11 cellular contexts compared by ENCODE assay signal in the genomic region with DNA sequence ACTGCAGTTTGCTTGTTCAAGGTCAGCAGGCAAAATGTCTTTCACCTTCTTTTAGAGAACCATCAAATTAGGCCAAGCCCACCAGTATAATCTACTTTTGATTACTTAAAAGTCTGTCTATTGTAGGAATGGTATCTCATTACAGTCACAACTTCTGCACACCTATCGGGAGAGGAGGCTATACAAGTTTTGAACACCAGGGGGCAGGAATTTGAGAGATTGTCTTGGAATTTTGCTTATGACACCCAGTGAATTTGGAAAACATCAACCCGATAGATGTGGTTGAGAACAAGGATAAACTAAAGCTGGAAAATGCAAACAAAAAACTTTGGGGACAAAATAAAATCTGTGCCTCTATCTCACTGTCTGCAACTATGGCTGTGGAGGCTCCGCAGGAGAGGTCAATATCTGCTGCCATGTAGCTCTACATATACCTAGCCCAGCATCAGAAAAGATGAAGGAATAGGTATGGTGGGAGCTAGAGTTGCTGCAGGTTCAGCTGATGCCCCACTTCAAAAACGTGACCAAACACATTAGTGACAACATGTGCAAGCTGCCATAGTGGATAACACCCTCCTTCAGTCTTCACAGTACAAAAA.
DNase-seq lines count a peak whose midpoint lies in the region; FAIRE-seq and TF ChIP-seq lines count a peak whose summit lies in the region.
"Had no signal": no experiment of that assay in that cellular context is flagged by ENCODE, and none has a peak within 500 bp of the region (broad histone marks: within the 10 kb centered on the region; RNA-seq: fewer than 3 reads in every experiment).

No MANE protein-coding gene starts in this region.

- H3K4me3 ChIP-seq in H1 (ENCODE audit: extremely low read depth in 1 of 4, insufficient read depth in 2 of 4, low read depth in 3 of 4, low read length in 4 of 4): no peak overlapping the region

- H3K56ac ChIP-seq in H1 (replicated peaks; ENCODE audit: insufficient read length, low read depth, low read length): no peak overlapping the region

- peak; percentile 25 to 48 for TF ChIP-seq RAD21 in H1 (IDR thresholded peaks at IDR 0.05 in 1 of 2, conservative IDR thresholded peaks at IDR 0.05 in 1 of 2; ENCODE audit: low read depth in 2 of 2, low read length in 2 of 2)

- POLR2A ChIA-PET in H1 (lab: Charles Lee; ENCODE audit: partially characterized antibody): no interaction called here

- TF ChIP-seq EP300 in H1 (IDR thresholded peaks at IDR 0.05; ENCODE audit: borderline replicate concordance in 1 of 2, low read depth in 2 of 2, low read length in 2 of 2): no peak

- no peaks in the 10 kb centered on the region for H3K79me1 ChIP-seq in H1 (ENCODE audit: low read depth, low read length)

- H2BK15ac ChIP-seq in H1 (ENCODE audit: low read length): peak overlapping the region; percentile 37; the same call in 1 of the 2 replicates

- no peak overlapping the region for H2BK12ac ChIP-seq in H1 (ENCODE audit: low read depth, low read length)

- no peaks in the 10 kb centered on the region for H3K79me2 ChIP-seq in H1 (ENCODE audit: control insufficient read depth in 1 of 2, insufficient read depth in 2 of 2, low read length in 2 of 2)

- no peak overlapping the region for H2AK5ac ChIP-seq in H1 (ENCODE audit: low read depth, low read length)

- no peak overlapping the region for H3K4ac ChIP-seq in H1 (replicated peaks; ENCODE audit: insufficient read length, low read depth, low read length)

- no peaks in the 10 kb centered on the region for H3K23me2 ChIP-seq in H1 (ENCODE audit: low read depth, low read length)

- no peaks in the 10 kb centered on the region for H3K36me3 ChIP-seq in H1 (ENCODE audit: control insufficient read depth in 2 of 4, insufficient read depth in 4 of 4, low read length in 3 of 4)

- H3K4me1 ChIP-seq in H1 (replicated peaks in 1 of 4; ENCODE audit: control insufficient read depth in 3 of 4, insufficient read depth in 4 of 4, low read length in 3 of 4): no peaks in the 10 kb centered on the region

- H4K91ac ChIP-seq in H1 (replicated peaks; ENCODE audit: insufficient read length, low read length): no peak overlapping the region

- TF ChIP-seq POLR2A in H1 (IDR thresholded peaks at IDR 0.05; ENCODE audit: control extremely low read depth in 1 of 2, low read depth in 2 of 2, low read length in 2 of 2): no peak

- peaks cover 3 to 4% of the 10 kb centered on the region in 2 experiments; a peak in 1 of 4 replicates for H3K9me3 ChIP-seq in H1 (ENCODE audit: insufficient read depth in 2 of 2, low read depth in 1 of 2, low read length in 1 of 2)

- H3K9ac ChIP-seq in H1 (replicated peaks in 1 of 4; ENCODE audit: extremely low read depth in 1 of 4, low read depth in 3 of 4, low read length in 3 of 4): no peak overlapping the region

- no peak overlapping the region for H3K14ac ChIP-seq in H1 (ENCODE audit: insufficient read length)

- H3K27ac ChIP-seq in H1 (ENCODE audit: low read depth, low read length): no peak overlapping the region

- H4K20me1 ChIP-seq in H1 (replicated peaks in 1 of 2; ENCODE audit: control insufficient read depth in 1 of 2, insufficient read depth in 2 of 2, low read length in 2 of 2): no peaks in the 10 kb centered on the region

- no peak overlapping the region for H4K8ac ChIP-seq in H1 (ENCODE audit: extremely low read depth, insufficient read depth, low read length)

- H3K23ac ChIP-seq in H1 (ENCODE audit: insufficient read length): no peak overlapping the region

- 0 out of 2 replicates have a peak overlapping the region, but pooled peaks have one; percentile 41 for H2BK20ac ChIP-seq in H1 (ENCODE audit: low read length)

- no peak overlapping the region for H4K5ac ChIP-seq in H1 (ENCODE audit: insufficient read length, low read depth, low read length)

- DNase-seq in DMS53 (lab: John Stamatoyannopoulos, UW) (peak; percentile 39), DMS53 treated with DMSO at 0.1 percent for 48 hours (lab: John Stamatoyannopoulos, UW; ENCODE audit: unreplicated experiment) (no peak), NCI-H1694 treated with DMSO at 0.1 percent for 48 hours (lab: John Stamatoyannopoulos, UW) (peak; percentile 3), H1 (ENCODE audit: low read depth in 1 of 2, low spot score in 2 of 2) (peak in 1 of 2 experiments; percentile 61), renal cortical epithelial cell (ENCODE audit: low read depth) (peak; percentile 31), NCI-H226 (no peak), activated T-cell treated with anti-CD3 and anti-CD28 coated beads for 4 hours (no peak), posterior cingulate gyrus (no peak)
- DNase-seq: effector memory CD4-positive, alpha-beta T cell; left colon had no signal

- no peak overlapping the region for H2BK5ac ChIP-seq in H1 (ENCODE audit: low read depth, low read length)

- intact Hi-C loops in posterior cingulate gyrus (cut with DNase I): no loop called here

- 89% methylated on average over 4 of the region's 4 CpGs; no CpG with 5 or more reads in 1 of the 2 experiments for WGBS in H1 (ENCODE audit: extremely low coverage in 1 of 2, insufficient coverage in 1 of 2, insufficient read length in 1 of 2, insufficient replicate concordance in 2 of 2, low coverage in 1 of 2, low lambda C conversion rate in 2 of 2, missing lambda C conversion rate in 1 of 2), 2 experiments

- peak in 2 of 3 experiments; percentile 30 to 55; a peak in 2 of 4 replicates for TF ChIP-seq CTCF in H1 (IDR thresholded peaks at IDR 0.05; ENCODE audit: control extremely low read depth in 1 of 3, insufficient read depth in 1 of 3, low read depth in 1 of 3, low read length in 3 of 3)

- H2BK120ac ChIP-seq in H1 (replicated peaks; ENCODE audit: low read depth, low read length): no peak overlapping the region

- H3K27me3 ChIP-seq in H1 (replicated peaks in 1 of 4; ENCODE audit: control insufficient read depth in 3 of 4, extremely low read depth in 1 of 4, insufficient read depth in 3 of 4, low read length in 3 of 4): no peaks in the 10 kb centered on the region

- no peak overlapping the region for H3K4me2 ChIP-seq in H1 (ENCODE audit: insufficient read depth in 1 of 2, low read depth in 2 of 2, low read length in 2 of 2)

- CTCF ChIA-PET in H1 (lab: Charles Lee; ENCODE audit: partially characterized antibody): interaction anchor here (0.6 to 2.0 kb wide), 29 partner anchors 9 to 932 kb away, joined by 3 to 14 read pairs (median 3); no protein-coding TSS in a partner anchor

- FAIRE-seq in H1 (lab: Jason Lieb, UNC): no peak
- FAIRE-seq: GM18507 had no signal

- no peak overlapping the region for H2AFZ ChIP-seq in H1 (ENCODE audit: low read length)

- H3K18ac ChIP-seq in H1 (ENCODE audit: extremely low read depth, low read length): no peak overlapping the region

TF ChIP-seq in H1, 55 proteins besides CTCF, POLR2A, EP300 and RAD21:
- TF ChIP-seq SP2 (IDR thresholded peaks at IDR 0.05; ENCODE audit: low read length): no peak
- no peak for TF ChIP-seq YY1 (IDR thresholded peaks at IDR 0.05; ENCODE audit: low read depth, low read length)
- TF ChIP-seq TBP (IDR thresholded peaks at IDR 0.05; ENCODE audit: low read depth, low read length): no peak
- TF ChIP-seq, protein P1, sequence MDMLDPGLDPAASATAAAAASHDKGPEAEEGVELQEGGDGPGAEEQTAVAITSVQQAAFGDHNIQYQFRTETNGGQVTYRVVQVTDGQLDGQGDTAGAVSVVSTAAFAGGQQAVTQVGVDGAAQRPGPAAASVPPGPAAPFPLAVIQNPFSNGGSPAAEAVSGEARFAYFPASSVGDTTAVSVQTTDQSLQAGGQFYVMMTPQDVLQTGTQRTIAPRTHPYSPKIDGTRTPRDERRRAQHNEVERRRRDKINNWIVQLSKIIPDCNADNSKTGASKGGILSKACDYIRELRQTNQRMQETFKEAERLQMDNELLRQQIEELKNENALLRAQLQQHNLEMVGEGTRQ (IDR thresholded peaks at IDR 0.05; ENCODE audit: low read length): no peak
- TF ChIP-seq RFX5 (IDR thresholded peaks at IDR 0.05; ENCODE audit: borderline replicate concordance, low read depth, low read length): no peak
- no peak for TF ChIP-seq SIRT6 (IDR thresholded peaks at IDR 0.05; ENCODE audit: low read length)
- no peak for TF ChIP-seq FOSL1 (IDR thresholded peaks at IDR 0.05; ENCODE audit: insufficient read depth, low read depth, low read length)
- TF ChIP-seq RXRA (IDR thresholded peaks at IDR 0.05; ENCODE audit: insufficient read depth, low read depth, low read length): no peak
- TF ChIP-seq RNF2 (IDR thresholded peaks at IDR 0.05; ENCODE audit: borderline replicate concordance, low read depth, low read length, missing control alignments, poor library complexity, severe bottlenecking): no peak

Comparison
In these comparisons a context has a peak if more than half of its experiments do, and no peak if none do; other contexts are left out.
1. DNase-seq: peak in DMS53 (single experiment), NCI-H1694 treated with DMSO at 0.1 percent for 48 hours (single experiment) and renal cortical epithelial cell (single experiment); none in DMS53 treated with DMSO at 0.1 percent for 48 hours (single experiment), NCI-H226 (single experiment), activated T-cell treated with anti-CD3 and anti-CD28 coated beads for 4 hours (single experiment) and posterior cingulate gyrus (0 of 10).